Comparison of ENCODE assay signal across 19 cellular contexts in genomic region chr2:42965910-42966309, GRCh38.
"Had no signal": no experiment of that assay in that cellular context is flagged by ENCODE, and none has a peak within 500 bp of the region (broad histone marks: within the 10 kb centered on the region; RNA-seq: fewer than 3 reads in every experiment).

No MANE protein-coding gene starts in this region.

- DNase-seq: effector memory CD4-positive, alpha-beta T cell; heart left ventricle; islet precursor cell; natural killer cell; occipital lobe; small intestine; stimulated activated CD4-positive, alpha-beta T cell treated with anti-CD3 and anti-CD28 coated beads, Interleukin-1b, Interleukin-23, amount 100 ng/mL, for 48 hours; stimulated activated CD4-positive, alpha-beta T cell treated with anti-CD3 and anti-CD28 coated beads, Interleukin-4, amount 100 ng/mL, for 24 hours; stimulated activated naive B cell treated with anti-CD40 and anti-IgM and Interleukin-4, amounts not matched to agents 10 μg/mL and 1 μg/mL and 100 μg/mL, for 72 hours; stimulated activated naive CD8-positive, alpha-beta T cell treated with anti-CD3 and anti-CD28 coated beads, Interleukin-15, amount 100 ng/mL, for 72 hours; testis; transverse colon had no signal

- H3K4me3 ChIP-seq: heart left ventricle, neural progenitor cell, right atrium auricular region, testis, transverse colon had no signal

- H3K4me2 ChIP-seq: neural progenitor cell had no signal

- H3K4me3 Mint-ChIP-seq: central memory CD8-positive, alpha-beta T cell; natural killer cell; stimulated activated naive B cell treated with anti-CD40 and anti-IgM and Interleukin-4, amounts not matched to agents 10 μg/mL and 1 μg/mL and 100 μg/mL, for 72 hours; stimulated activated naive CD8-positive, alpha-beta T cell treated with anti-CD3 and anti-CD28 coated beads, Interleukin-15, amount 100 ng/mL, for 72 hours had no signal

- H3K9me3 Mint-ChIP-seq: central memory CD8-positive, alpha-beta T cell; natural killer cell; neural progenitor cell; stimulated activated naive B cell treated with anti-CD40 and anti-IgM and Interleukin-4, amounts not matched to agents 10 μg/mL and 1 μg/mL and 100 μg/mL, for 72 hours; stimulated activated naive CD8-positive, alpha-beta T cell treated with anti-CD3 and anti-CD28 coated beads, Interleukin-15, amount 100 ng/mL, for 72 hours had no signal

- H3K27ac ChIP-seq: neural progenitor cell, testis had no signal

- H3K27me3 ChIP-seq: heart left ventricle, neural progenitor cell, right atrium auricular region, testis, transverse colon had no signal

- FAIRE-seq: endometrium, frontal cortex, small intestine had no signal

- H3K9me3 ChIP-seq: heart left ventricle, right atrium auricular region, testis, transverse colon had no signal

- H3K9ac ChIP-seq: neural progenitor cell had no signal

- H3K27ac Mint-ChIP-seq: natural killer cell; neural progenitor cell; stimulated activated naive B cell treated with anti-CD40 and anti-IgM and Interleukin-4, amounts not matched to agents 10 μg/mL and 1 μg/mL and 100 μg/mL, for 72 hours; stimulated activated naive CD8-positive, alpha-beta T cell treated with anti-CD3 and anti-CD28 coated beads, Interleukin-15, amount 100 ng/mL, for 72 hours had no signal

- H3K36me3 ChIP-seq: heart left ventricle, neural progenitor cell, right atrium auricular region, transverse colon had no signal

- H2AFZ ChIP-seq: neural progenitor cell had no signal

- ATAC-seq: esophagus mucosa; left lobe of liver; natural killer cell; stimulated activated naive B cell treated with anti-CD40 and anti-IgM and Interleukin-4, amounts not matched to agents 10 μg/mL and 1 μg/mL and 100 μg/mL, for 72 hours; stimulated activated naive CD8-positive, alpha-beta T cell treated with anti-CD3 and anti-CD28 coated beads, Interleukin-15, amount 100 ng/mL, for 72 hours had no signal

- H3K36me3 Mint-ChIP-seq: natural killer cell; neural progenitor cell; stimulated activated naive B cell treated with anti-CD40 and anti-IgM and Interleukin-4, amounts not matched to agents 10 μg/mL and 1 μg/mL and 100 μg/mL, for 72 hours had no signal
